Comparison of ENCODE assay signal across 16 cellular contexts in the genomic region with DNA sequence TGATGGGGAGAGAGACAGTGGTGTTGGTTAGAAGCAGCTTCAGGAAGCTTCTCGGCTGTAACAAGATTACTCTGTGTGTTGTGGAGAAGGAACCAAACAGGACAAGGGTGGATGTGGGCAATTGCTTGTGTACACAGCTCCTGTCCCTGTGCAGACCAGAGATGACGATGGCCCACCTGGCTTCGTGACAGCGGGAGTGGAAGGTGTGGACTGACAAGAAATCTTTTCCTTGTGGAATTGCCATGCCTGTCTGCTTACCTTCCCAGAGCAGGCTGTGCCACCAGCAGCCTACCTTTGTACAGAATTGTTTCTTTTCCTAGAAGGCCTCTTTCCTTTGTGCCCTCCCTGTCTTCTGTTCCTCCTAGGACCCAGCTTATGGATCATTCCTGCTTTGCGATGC.
"Had no signal": no experiment of that assay in that cellular context is flagged by ENCODE, and none has a peak within 500 bp of the region (broad histone marks: within the 10 kb centered on the region; RNA-seq: fewer than 3 reads in every experiment).

No MANE protein-coding gene starts in this region.

- H3K27ac ChIP-seq: pancreas had no signal

- H3K4me3 ChIP-seq: pancreas had no signal

- ATAC-seq: pancreas had no signal

- H3K27ac Mint-ChIP-seq: activated naive CD8-positive, alpha-beta T cell had no signal

- DNase-seq: activated CD4-positive, alpha-beta T cell treated with anti-CD3 and anti-CD28 coated beads, Interleukin-2, amount 50 U/mL, for 1 hour; activated CD4-positive, CD25-positive, alpha-beta regulatory T cell; activated CD8-positive, alpha-beta memory T cell treated with anti-CD3 and anti-CD28 coated beads for 24 hours; activated gamma-delta T cell treated with Interleukin-2 at 50 U/mL for 16 hours; amygdala; central memory CD4-positive, alpha-beta T cell; effector memory CD4-positive, alpha-beta T cell; head of caudate nucleus; pancreas; stimulated activated CD4-positive, alpha-beta T cell treated with anti-CD3 and anti-CD28 coated beads, Interleukin-15, amount 100 ng/mL, for 24 hours; stimulated activated CD4-positive, alpha-beta T cell treated with anti-CD3 and anti-CD28 coated beads, Interleukin-4, amount 100 ng/mL, for 1 hour; stimulated activated naive CD4-positive, alpha-beta T cell; T-helper 2 cell; trophoblast cell had no signal

- H3K36me3 ChIP-seq: pancreas had no signal

- H3K27me3 ChIP-seq: pancreas had no signal

- H3K9me3 ChIP-seq: pancreas had no signal

- H3K9me3 Mint-ChIP-seq: brain had no signal

- H3K4me1 ChIP-seq: pancreas had no signal

- H3K4me3 Mint-ChIP-seq: activated naive CD8-positive, alpha-beta T cell; brain had no signal

- H3K27me3 Mint-ChIP-seq: activated naive CD8-positive, alpha-beta T cell had no signal
